ENCODE assay signal across 1 cellular context in genomic region chr19:984165-984967, GRCh38.
TF ChIP-seq lines count a peak whose summit lies in the region.

WDR18 (plus strand) TSS chr19:984345; CDS start chr19:984354, 9 bp downstream.

TF ChIP-seq in WTC11, 78 proteins besides CTCF, POLR2A, EP300 and RAD21 (continued from another document):
- TF ChIP-seq, protein P1, sequence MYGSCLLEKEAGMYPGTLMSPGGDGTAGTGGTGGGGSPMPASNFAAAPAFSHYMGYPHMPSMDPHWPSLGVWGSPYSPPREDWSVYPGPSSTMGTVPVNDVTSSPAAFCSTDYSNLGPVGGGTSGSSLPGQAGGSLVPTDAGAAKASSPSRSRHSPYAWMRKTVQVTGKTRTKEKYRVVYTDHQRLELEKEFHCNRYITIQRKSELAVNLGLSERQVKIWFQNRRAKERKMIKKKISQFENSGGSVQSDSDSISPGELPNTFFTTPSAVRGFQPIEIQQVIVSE (CRISPR knock-in tag; IDR thresholded peaks at IDR 0.05; ENCODE audit: borderline replicate concordance), result no peak
- TF ChIP-seq GABPB1 (CRISPR knock-in tag; IDR thresholded peaks at IDR 0.05), result peak; percentile 89
- peak; percentile 78; the same call in 1 of the 2 replicates for TF ChIP-seq CBFB (CRISPR knock-in tag; IDR thresholded peaks at IDR 0.05; ENCODE audit: low read depth)
- 0 out of 2 replicates have a peak, but pooled peaks have one; percentile 23 for TF ChIP-seq ESRRA (CRISPR knock-in tag; IDR thresholded peaks at IDR 0.05; ENCODE audit: borderline replicate concordance)
- no peak for TF ChIP-seq ERG (CRISPR knock-in tag; IDR thresholded peaks at IDR 0.05)
- TF ChIP-seq JUN (CRISPR knock-in tag; IDR thresholded peaks at IDR 0.05), result peak; percentile 86
- no peak for TF ChIP-seq JAZF1 (CRISPR knock-in tag; IDR thresholded peaks at IDR 0.05)
- TF ChIP-seq NFATC4 (CRISPR knock-in tag; IDR thresholded peaks at IDR 0.05), result no peak
- peak; percentile 93 for TF ChIP-seq SP1 (CRISPR knock-in tag; conservative IDR thresholded peaks at IDR 0.05)
- no peak for TF ChIP-seq ATF1 (CRISPR knock-in tag; IDR thresholded peaks at IDR 0.05)
- TF ChIP-seq, protein P2, sequence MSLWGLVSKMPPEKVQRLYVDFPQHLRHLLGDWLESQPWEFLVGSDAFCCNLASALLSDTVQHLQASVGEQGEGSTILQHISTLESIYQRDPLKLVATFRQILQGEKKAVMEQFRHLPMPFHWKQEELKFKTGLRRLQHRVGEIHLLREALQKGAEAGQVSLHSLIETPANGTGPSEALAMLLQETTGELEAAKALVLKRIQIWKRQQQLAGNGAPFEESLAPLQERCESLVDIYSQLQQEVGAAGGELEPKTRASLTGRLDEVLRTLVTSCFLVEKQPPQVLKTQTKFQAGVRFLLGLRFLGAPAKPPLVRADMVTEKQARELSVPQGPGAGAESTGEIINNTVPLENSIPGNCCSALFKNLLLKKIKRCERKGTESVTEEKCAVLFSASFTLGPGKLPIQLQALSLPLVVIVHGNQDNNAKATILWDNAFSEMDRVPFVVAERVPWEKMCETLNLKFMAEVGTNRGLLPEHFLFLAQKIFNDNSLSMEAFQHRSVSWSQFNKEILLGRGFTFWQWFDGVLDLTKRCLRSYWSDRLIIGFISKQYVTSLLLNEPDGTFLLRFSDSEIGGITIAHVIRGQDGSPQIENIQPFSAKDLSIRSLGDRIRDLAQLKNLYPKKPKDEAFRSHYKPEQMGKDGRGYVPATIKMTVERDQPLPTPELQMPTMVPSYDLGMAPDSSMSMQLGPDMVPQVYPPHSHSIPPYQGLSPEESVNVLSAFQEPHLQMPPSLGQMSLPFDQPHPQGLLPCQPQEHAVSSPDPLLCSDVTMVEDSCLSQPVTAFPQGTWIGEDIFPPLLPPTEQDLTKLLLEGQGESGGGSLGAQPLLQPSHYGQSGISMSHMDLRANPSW (CRISPR knock-in tag; conservative IDR thresholded peaks at IDR 0.05; ENCODE audit: low read depth), result no peak
- peak; percentile 50; the same call in 1 of the 2 replicates for TF ChIP-seq NFE2L1 (CRISPR knock-in tag; IDR thresholded peaks at IDR 0.05)
- TF ChIP-seq CREB1 (CRISPR knock-in tag; IDR thresholded peaks at IDR 0.05), result 0 out of 2 replicates have a peak, but pooled peaks have one; percentile 62
- no peak for TF ChIP-seq AFF4 (CRISPR knock-in tag; IDR thresholded peaks at IDR 0.05; ENCODE audit: borderline replicate concordance)
- no peak for TF ChIP-seq MXD4 (CRISPR knock-in tag; IDR thresholded peaks at IDR 0.05; ENCODE audit: borderline replicate concordance)
- no peak for TF ChIP-seq GRHL2 (CRISPR knock-in tag; IDR thresholded peaks at IDR 0.05; ENCODE audit: insufficient replicate concordance, severe bottlenecking)
- TF ChIP-seq, protein P3, sequence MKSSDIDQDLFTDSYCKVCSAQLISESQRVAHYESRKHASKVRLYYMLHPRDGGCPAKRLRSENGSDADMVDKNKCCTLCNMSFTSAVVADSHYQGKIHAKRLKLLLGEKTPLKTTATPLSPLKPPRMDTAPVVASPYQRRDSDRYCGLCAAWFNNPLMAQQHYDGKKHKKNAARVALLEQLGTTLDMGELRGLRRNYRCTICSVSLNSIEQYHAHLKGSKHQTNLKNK (CRISPR knock-in tag; IDR thresholded peaks at IDR 0.05), result no peak
- no peak for TF ChIP-seq ATF2 (CRISPR knock-in tag; IDR thresholded peaks at IDR 0.05; ENCODE audit: borderline replicate concordance, low read depth)
- TF ChIP-seq ZNF232 (CRISPR knock-in tag; IDR thresholded peaks at IDR 0.05), result 0 out of 2 replicates have a peak, but pooled peaks have one; percentile 72
- no peak for TF ChIP-seq RORB (CRISPR knock-in tag; IDR thresholded peaks at IDR 0.05)
- no peak for TF ChIP-seq ATF6 (CRISPR knock-in tag; IDR thresholded peaks at IDR 0.05)
- TF ChIP-seq USF1 (CRISPR knock-in tag; IDR thresholded peaks at IDR 0.05), result peak; percentile 48; the same call in 1 of the 2 replicates
- no peak for TF ChIP-seq SMAD4 (CRISPR knock-in tag; IDR thresholded peaks at IDR 0.05)
- TF ChIP-seq ETV6 (CRISPR knock-in tag; IDR thresholded peaks at IDR 0.05), result peak; percentile 89
- TF ChIP-seq, protein P4, sequence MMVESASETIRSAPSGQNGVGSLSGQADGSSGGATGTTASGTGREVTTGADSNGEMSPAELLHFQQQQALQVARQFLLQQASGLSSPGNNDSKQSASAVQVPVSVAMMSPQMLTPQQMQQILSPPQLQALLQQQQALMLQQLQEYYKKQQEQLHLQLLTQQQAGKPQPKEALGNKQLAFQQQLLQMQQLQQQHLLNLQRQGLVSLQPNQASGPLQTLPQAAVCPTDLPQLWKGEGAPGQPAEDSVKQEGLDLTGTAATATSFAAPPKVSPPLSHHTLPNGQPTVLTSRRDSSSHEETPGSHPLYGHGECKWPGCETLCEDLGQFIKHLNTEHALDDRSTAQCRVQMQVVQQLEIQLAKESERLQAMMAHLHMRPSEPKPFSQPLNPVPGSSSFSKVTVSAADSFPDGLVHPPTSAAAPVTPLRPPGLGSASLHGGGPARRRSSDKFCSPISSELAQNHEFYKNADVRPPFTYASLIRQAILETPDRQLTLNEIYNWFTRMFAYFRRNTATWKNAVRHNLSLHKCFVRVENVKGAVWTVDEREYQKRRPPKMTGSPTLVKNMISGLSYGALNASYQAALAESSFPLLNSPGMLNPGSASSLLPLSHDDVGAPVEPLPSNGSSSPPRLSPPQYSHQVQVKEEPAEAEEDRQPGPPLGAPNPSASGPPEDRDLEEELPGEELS (CRISPR knock-in tag; IDR thresholded peaks at IDR 0.05), result 0 out of 2 replicates have a peak, but pooled peaks have one; percentile 44
- TF ChIP-seq TEAD4 (CRISPR knock-in tag; IDR thresholded peaks at IDR 0.05), result 0 out of 2 replicates have a peak, but pooled peaks have one; percentile 14
- peak; percentile 90 for TF ChIP-seq MAX (CRISPR knock-in tag; IDR thresholded peaks at IDR 0.05)
- 0 out of 2 replicates have a peak, but pooled peaks have one; percentile 76 for TF ChIP-seq ZBTB21 (CRISPR knock-in tag; IDR thresholded peaks at IDR 0.05; ENCODE audit: borderline replicate concordance)
- TF ChIP-seq ZNF138 (CRISPR knock-in tag; conservative IDR thresholded peaks at IDR 0.05), result no peak; the same call in 1 of the 2 replicates
- TF ChIP-seq ZNF317 (CRISPR knock-in tag; IDR thresholded peaks at IDR 0.05; ENCODE audit: borderline replicate concordance, low read depth), result no peak
- TF ChIP-seq ZNF423 (CRISPR knock-in tag; IDR thresholded peaks at IDR 0.05), result no peak
- TF ChIP-seq HMGXB4 (CRISPR knock-in tag; IDR thresholded peaks at IDR 0.05), result peak; percentile 68; the same call in 1 of the 2 replicates
- 0 out of 2 replicates have a peak, but pooled peaks have one; percentile 15 for TF ChIP-seq ZNF121 (CRISPR knock-in tag; IDR thresholded peaks at IDR 0.05)
- no peak for TF ChIP-seq SOX15 (CRISPR knock-in tag; IDR thresholded peaks at IDR 0.05)
- no peak for TF ChIP-seq NFYB (CRISPR knock-in tag; conservative IDR thresholded peaks at IDR 0.05; ENCODE audit: low read depth)
- TF ChIP-seq, protein P5, sequence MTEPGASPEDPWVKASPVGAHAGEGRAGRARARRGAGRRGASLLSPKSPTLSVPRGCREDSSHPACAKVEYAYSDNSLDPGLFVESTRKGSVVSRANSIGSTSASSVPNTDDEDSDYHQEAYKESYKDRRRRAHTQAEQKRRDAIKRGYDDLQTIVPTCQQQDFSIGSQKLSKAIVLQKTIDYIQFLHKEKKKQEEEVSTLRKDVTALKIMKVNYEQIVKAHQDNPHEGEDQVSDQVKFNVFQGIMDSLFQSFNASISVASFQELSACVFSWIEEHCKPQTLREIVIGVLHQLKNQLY (CRISPR knock-in tag; IDR thresholded peaks at IDR 0.05), result no peak
- TF ChIP-seq IRF2 (CRISPR knock-in tag; IDR thresholded peaks at IDR 0.05; ENCODE audit: borderline replicate concordance, low read depth), result no peak
- no peak for TF ChIP-seq ELF4 (CRISPR knock-in tag; IDR thresholded peaks at IDR 0.05; ENCODE audit: low read depth)
- peak; percentile 97 for TF ChIP-seq CREM (CRISPR knock-in tag; IDR thresholded peaks at IDR 0.05)
- TF ChIP-seq ZSCAN18 (CRISPR knock-in tag; IDR thresholded peaks at IDR 0.05), result no peak
- no peak for TF ChIP-seq ZNF416 (CRISPR knock-in tag; IDR thresholded peaks at IDR 0.05)
